13 cellular contexts compared by ENCODE assay signal in the genomic region with DNA sequence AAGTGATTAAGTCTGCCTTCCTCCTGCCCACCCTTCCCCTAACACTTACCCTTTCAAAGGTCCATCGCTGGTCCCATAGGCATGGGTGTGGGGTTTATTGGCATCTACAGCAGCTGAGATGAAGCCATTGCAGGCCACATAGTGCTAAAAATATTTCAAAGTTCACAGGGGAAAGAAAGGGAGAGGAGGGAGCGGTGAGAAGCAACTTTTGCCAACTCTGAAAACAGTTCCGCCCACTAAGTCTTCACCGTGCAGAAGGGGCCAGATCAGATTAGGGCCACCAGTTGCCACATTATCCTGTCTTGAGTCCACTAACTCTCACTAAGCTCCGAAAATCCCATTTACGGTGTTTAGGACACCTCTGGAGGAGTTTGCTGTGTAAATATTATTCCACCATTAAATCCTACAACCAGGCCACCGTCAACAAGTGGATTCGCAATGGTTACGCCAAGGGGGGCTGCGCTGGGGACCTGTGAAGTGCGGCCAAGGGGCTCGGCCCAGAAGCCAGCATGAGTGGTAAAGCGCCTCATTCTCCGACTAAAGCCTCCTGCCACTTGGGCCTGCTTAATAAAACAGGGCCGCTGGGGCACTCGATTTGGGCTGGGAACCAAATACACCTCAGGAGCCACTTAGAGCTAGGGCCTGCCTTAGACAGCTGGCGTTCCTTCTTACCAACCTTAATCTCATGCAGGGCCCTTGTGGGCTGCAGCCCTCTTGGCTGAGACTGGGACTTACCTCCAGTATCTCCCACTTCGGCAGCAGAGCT.
"Had no signal": no experiment of that assay in that cellular context is flagged by ENCODE, and none has a peak within 500 bp of the region (broad histone marks: within the 10 kb centered on the region; RNA-seq: fewer than 3 reads in every experiment).

No MANE protein-coding gene starts in this region.

- ATAC-seq: stimulated activated effector memory CD8-positive, alpha-beta T cell treated with anti-CD3 and anti-CD28 coated beads, Interleukin-12 subunit alpha, Interleukin-12 subunit beta, amount 100 ng/mL, for 72 hours; T-helper 17 cell had no signal

- H3K4me3 ChIP-seq: right atrium auricular region had no signal

- H3K4me1 Mint-ChIP-seq: endodermal cell; immature natural killer cell; neural crest cell; stimulated activated effector memory CD8-positive, alpha-beta T cell treated with anti-CD3 and anti-CD28 coated beads, Interleukin-12 subunit alpha, Interleukin-12 subunit beta, amount 100 ng/mL, for 72 hours; T-helper 17 cell had no signal

- H3K27ac Mint-ChIP-seq: activated T-helper 2 cell treated with anti-CD3 and anti-CD28 coated beads, Interferon-gamma antibody, Interleukin-2, Interleukin-4, amounts not matched to agents 10 μg/mL and 5 μg/mL and 100 μg/mL, durations not matched to agents 14 hours and 24 hours and 36 hours; endodermal cell; immature natural killer cell; stimulated activated effector memory CD8-positive, alpha-beta T cell treated with anti-CD3 and anti-CD28 coated beads, Interleukin-12 subunit alpha, Interleukin-12 subunit beta, amount 100 ng/mL, for 72 hours; T-helper 17 cell; type B pancreatic cell had no signal

- H3K36me3 ChIP-seq: brain microvascular endothelial cell, right atrium auricular region had no signal

- H3K4me1 ChIP-seq: right atrium auricular region had no signal

- H3K27me3 ChIP-seq: brain microvascular endothelial cell, right atrium auricular region had no signal

- DNase-seq: activated CD4-positive, CD25-positive, alpha-beta regulatory T cell; activated naive CD4-positive, alpha-beta T cell treated with anti-CD3 and anti-CD28 coated beads, Interleukin-2, amount 50 U/mL, for 16 hours; brain microvascular endothelial cell; endodermal cell; erythroblast; immature natural killer cell; left cardiac atrium; T-helper 17 cell had no signal

- H3K4me3 Mint-ChIP-seq: endodermal cell; immature natural killer cell; neural crest cell; stimulated activated effector memory CD8-positive, alpha-beta T cell treated with anti-CD3 and anti-CD28 coated beads, Interleukin-12 subunit alpha, Interleukin-12 subunit beta, amount 100 ng/mL, for 72 hours; T-helper 17 cell; type B pancreatic cell had no signal

- H3K36me3 Mint-ChIP-seq: immature natural killer cell; stimulated activated effector memory CD8-positive, alpha-beta T cell treated with anti-CD3 and anti-CD28 coated beads, Interleukin-12 subunit alpha, Interleukin-12 subunit beta, amount 100 ng/mL, for 72 hours had no signal

- H3K9me3 Mint-ChIP-seq: activated T-helper 2 cell treated with anti-CD3 and anti-CD28 coated beads, Interferon-gamma antibody, Interleukin-2, Interleukin-4, amounts not matched to agents 10 μg/mL and 5 μg/mL and 100 μg/mL, durations not matched to agents 14 hours and 24 hours and 36 hours; immature natural killer cell had no signal

- H3K27ac ChIP-seq: brain microvascular endothelial cell, right atrium auricular region had no signal
